Comparison of ENCODE assay signal across 1 cellular context in genomic region chr3:16199769-16200168, GRCh38.
TF ChIP-seq lines count a peak whose summit lies in the region.

No MANE protein-coding gene starts in this region.

TF ChIP-seq in GM12878, 131 proteins besides CTCF, POLR2A, EP300 and RAD21:
- TF ChIP-seq CHD4 (IDR thresholded peaks at IDR 0.05): no peak
- peak; percentile 26 for TF ChIP-seq MEF2B (IDR thresholded peaks at IDR 0.05; ENCODE audit: partially characterized antibody, poor library complexity, severe bottlenecking)
TF ChIP-seq in GM12878: peak in this region for 1.
